2 cellular contexts compared by ENCODE assay signal in genomic region chr4:123031664-123032063, GRCh38.
TF ChIP-seq lines count a peak whose summit lies in the region.

No MANE protein-coding gene starts in this region.

TF ChIP-seq in IMR-90, 13 proteins besides CTCF, POLR2A, EP300 and RAD21 (continued from another document):
- no peak for TF ChIP-seq USF2 (IDR thresholded peaks at IDR 0.05; ENCODE audit: low read depth, low read length)
- no peak for TF ChIP-seq RCOR1 (IDR thresholded peaks at IDR 0.05; ENCODE audit: insufficient replicate concordance, low read length)

TF ChIP-seq in WTC11, 78 proteins besides CTCF, POLR2A, EP300 and RAD21 (continued from another document):
- TF ChIP-seq USF1 (CRISPR knock-in tag; IDR thresholded peaks at IDR 0.05), result no peak
- TF ChIP-seq FOXJ3 (CRISPR knock-in tag; IDR thresholded peaks at IDR 0.05; ENCODE audit: borderline replicate concordance), result no peak
- no peak for TF ChIP-seq ZNF138 (CRISPR knock-in tag; conservative IDR thresholded peaks at IDR 0.05)
- no peak for TF ChIP-seq ZNF232 (CRISPR knock-in tag; IDR thresholded peaks at IDR 0.05)
- no peak for TF ChIP-seq ZNF671 (CRISPR knock-in tag; IDR thresholded peaks at IDR 0.05)
- TF ChIP-seq GTF2I (CRISPR knock-in tag; conservative IDR thresholded peaks at IDR 0.05), result no peak
- no peak for TF ChIP-seq PRRX2 (CRISPR knock-in tag; IDR thresholded peaks at IDR 0.05)
- TF ChIP-seq ARID4B (CRISPR knock-in tag; IDR thresholded peaks at IDR 0.05; ENCODE audit: borderline replicate concordance), result no peak
- TF ChIP-seq ZNF396 (CRISPR knock-in tag; IDR thresholded peaks at IDR 0.05; ENCODE audit: borderline replicate concordance), result no peak
- no peak for TF ChIP-seq ZNF423 (CRISPR knock-in tag; IDR thresholded peaks at IDR 0.05)
- no peak for TF ChIP-seq E2F1 (CRISPR knock-in tag; IDR thresholded peaks at IDR 0.05)
- no peak for TF ChIP-seq AR (CRISPR knock-in tag; IDR thresholded peaks at IDR 0.05)
- TF ChIP-seq IRF1 (CRISPR knock-in tag; IDR thresholded peaks at IDR 0.05), result no peak
- TF ChIP-seq ZNF121 (CRISPR knock-in tag; IDR thresholded peaks at IDR 0.05), result no peak
- no peak for TF ChIP-seq ZNF512 (CRISPR knock-in tag; IDR thresholded peaks at IDR 0.05; ENCODE audit: borderline replicate concordance)
